14 cellular contexts compared by ENCODE assay signal in genomic region chr3:55870576-55870975, GRCh38.
"Had no signal": no experiment of that assay in that cellular context is flagged by ENCODE, and none has a peak within 500 bp of the region (broad histone marks: within the 10 kb centered on the region; RNA-seq: fewer than 3 reads in every experiment).

No MANE protein-coding gene starts in this region.

- DNase-seq: activated CD4-positive, alpha-beta memory T cell treated with anti-CD3 and anti-CD28 coated beads for 36 hours; activated CD4-positive, alpha-beta T cell treated with anti-CD3 and anti-CD28 coated beads for 36 hours; effector CD4-positive, alpha-beta T cell; heart right ventricle; left ventricle myocardium superior; naive B cell; right cardiac atrium; stimulated activated naive CD8-positive, alpha-beta T cell treated with anti-CD3 and anti-CD28 coated beads, Interleukin-15, Interleukin-2, amounts not matched to agents 100 U/mL and 50 U/mL, for 24 hours; substantia nigra; uterus had no signal

- H3K27me3 ChIP-seq: gastroesophageal sphincter, neural progenitor cell, tibial nerve, uterus had no signal

- H3K4me3 ChIP-seq: gastroesophageal sphincter, heart right ventricle, neural progenitor cell, skin epidermis, tibial nerve, uterus had no signal

- H3K36me3 ChIP-seq: gastroesophageal sphincter, heart right ventricle, neural progenitor cell, tibial nerve, uterus had no signal

- H3K4me1 ChIP-seq: gastroesophageal sphincter, heart right ventricle, neural progenitor cell, tibial nerve, uterus had no signal

- H3K9me3 ChIP-seq: gastroesophageal sphincter, heart right ventricle, tibial nerve, uterus had no signal

- H3K27ac ChIP-seq: gastroesophageal sphincter, heart right ventricle, neural progenitor cell, skin epidermis, tibial nerve, uterus had no signal
